8 cellular contexts compared by ENCODE assay signal in the genomic region with DNA sequence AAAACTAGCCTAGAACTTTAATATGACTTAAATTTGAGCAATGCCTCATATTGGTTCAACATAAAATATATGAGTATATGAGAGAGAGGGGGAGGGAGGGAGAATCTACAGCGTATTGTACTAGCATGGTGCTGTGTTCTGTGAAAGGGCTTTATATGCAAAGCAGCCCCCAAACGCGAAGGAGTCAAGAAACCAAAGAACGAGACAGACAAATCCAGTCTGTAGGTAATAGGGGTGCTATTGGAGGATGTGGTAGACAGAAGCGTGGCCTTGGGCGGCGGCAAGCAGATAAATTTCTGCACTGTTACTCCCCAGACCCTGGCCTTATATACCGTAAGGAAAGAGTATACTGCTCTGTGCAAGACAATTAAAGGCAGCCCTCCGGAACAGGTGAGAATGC.
DNase-seq lines count a peak whose midpoint lies in the region; ATAC-seq and TF ChIP-seq lines count a peak whose summit lies in the region.

No MANE protein-coding gene starts in this region.

- ATAC-seq in GM18867 (IDR thresholded peaks at IDR 0.05; ENCODE audit: unreplicated experiment) (peak; percentile 26), HG02852 (IDR thresholded peaks at IDR 0.05; ENCODE audit: unreplicated experiment) (peak; percentile 28), HG03108 (IDR thresholded peaks at IDR 0.05; ENCODE audit: unreplicated experiment) (no peak)

- peaks cover 5% of the 10 kb centered on the region for H3K36me3 ChIP-seq in iPS-18a (ENCODE audit: control insufficient read depth, low read depth, low read length)

- H3K4me3 ChIP-seq in WI38 (ENCODE audit: low read depth, low read length), result peak overlapping the region; percentile 98
- H3K4me3 ChIP-seq in iPS-18a (ENCODE audit: low read length), result peak overlapping the region; percentile 95

- peak overlapping the region; percentile 24 for H3K9ac ChIP-seq in iPS-18a (ENCODE audit: low read length)

- H3K9me3 ChIP-seq in iPS-18a (ENCODE audit: control insufficient read depth, low read depth, low read length), result no peaks in the 10 kb centered on the region

- no peaks in the 10 kb centered on the region for H3K27me3 ChIP-seq in iPS-18a (ENCODE audit: control insufficient read depth, insufficient read depth, low read length)

- H3K4me1 ChIP-seq in iPS-18a (ENCODE audit: control insufficient read depth, low read depth, low read length), result peaks cover 16% of the 10 kb centered on the region

- TF ChIP-seq CTCF in WI38 (IDR thresholded peaks at IDR 0.05; ENCODE audit: low read depth, low read length), result no peak

- H3K27ac ChIP-seq in iPS-18a (ENCODE audit: low read length), result no peak overlapping the region
- peak overlapping the region; percentile 63 for H3K27ac ChIP-seq in substantia nigra (ENCODE audit: low read depth, low read length, poor library complexity, severe bottlenecking)

- DNase-seq in substantia nigra (lab: John Stamatoyannopoulos, UW) (no peak), RPMI8226 (no peak), GM19240 (ENCODE audit: insufficient read length, low spot score) (no peak)
